Comparison of ENCODE assay signal across 27 cellular contexts in the genomic region with DNA sequence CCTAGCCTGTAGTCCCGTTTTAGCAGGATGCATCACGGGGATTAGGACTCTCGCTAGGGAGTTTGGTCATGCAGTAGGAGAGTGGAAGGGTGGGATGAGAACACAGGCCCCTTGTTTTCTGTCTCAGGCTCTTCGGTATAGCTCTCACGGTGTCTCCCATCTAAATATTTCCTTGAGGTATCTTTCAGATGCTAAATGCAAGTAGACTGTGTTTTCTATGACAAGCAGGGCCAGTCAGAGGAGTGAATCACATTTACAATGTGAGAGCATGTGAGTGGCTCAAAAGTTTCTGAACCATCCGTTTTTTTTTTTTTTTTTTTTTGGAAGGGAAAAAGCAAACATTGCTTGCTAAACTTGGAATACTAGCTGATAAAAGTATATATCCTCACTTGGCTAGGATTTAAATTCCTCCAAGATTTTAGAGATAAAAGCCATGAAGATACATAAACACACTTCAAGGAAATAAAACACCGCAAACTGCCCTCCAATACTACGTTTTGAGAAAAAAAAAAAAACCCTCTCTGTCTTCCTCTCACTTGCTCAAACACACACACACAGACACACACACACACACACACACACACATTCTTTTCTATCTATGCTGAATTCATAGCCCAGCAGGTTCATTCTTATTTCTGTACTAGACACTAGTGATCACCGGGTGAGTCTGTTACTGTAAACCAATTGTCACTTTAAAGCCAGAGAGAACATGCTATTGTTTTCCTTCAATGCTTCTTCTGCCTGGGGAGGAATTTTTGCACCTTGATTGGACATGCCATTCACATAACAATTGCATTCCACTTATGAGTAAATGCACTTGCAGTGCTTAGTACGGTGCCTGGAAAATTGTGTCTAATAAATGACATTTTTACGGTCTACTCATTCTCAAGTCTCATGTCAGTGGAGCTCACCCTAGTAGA.
DNase-seq lines count a peak whose midpoint lies in the region; ATAC-seq and TF ChIP-seq lines count a peak whose summit lies in the region.
"Had no signal": no experiment of that assay in that cellular context is flagged by ENCODE, and none has a peak within 500 bp of the region (broad histone marks: within the 10 kb centered on the region; RNA-seq: fewer than 3 reads in every experiment).

No MANE protein-coding gene starts in this region.

- DNase-seq in LNCaP clone FGC (ENCODE audit: low read depth) = peak; percentile 55
- DNase-seq in medulla oblongata (ENCODE audit: extremely low spot score) = peak; percentile 30
- no peak for DNase-seq in type B pancreatic cell (ENCODE audit: extremely low spot score, unreplicated experiment)
- no peak for DNase-seq in NCI-H2029 (lab: John Stamatoyannopoulos, UW)
- DNase-seq: activated CD4-positive, alpha-beta T cell treated with anti-CD3 and anti-CD28 coated beads for 36 hours; activated CD8-positive, alpha-beta memory T cell treated with anti-CD3 and anti-CD28 coated beads, Interleukin-2, amount 50 U/mL, for 48 hours; activated CD8-positive, alpha-beta T cell treated with anti-CD3 and anti-CD28 coated beads for 36 hours; amniotic stem cell; C1 segment of cervical spinal cord; Calu3; DMS79 treated with DMSO at 0.1 percent for 48 hours; left ventricle myocardium superior; midbrain; naive B cell; NCI-H1092; NCI-H187 treated with DMSO at 0.1 percent for 48 hours; psoas muscle; SIG-M5; stimulated activated CD4-positive, alpha-beta T cell treated with anti-CD3 and anti-CD28 coated beads, Interleukin-15, amount 100 ng/mL, for 24 hours; stimulated activated CD4-positive, alpha-beta T cell treated with anti-CD3 and anti-CD28 coated beads, Interleukin-4, amount 100 ng/mL, for 4 hours had no signal

- peak overlapping the region in 3 of 5 experiments; percentile 26 to 60 (median 36) for H3K27ac Mint-ChIP-seq in brain
- peak overlapping the region; percentile 56 for H3K27ac Mint-ChIP-seq in type B pancreatic cell
- H3K27ac Mint-ChIP-seq: activated CD4-positive, alpha-beta T cell treated with anti-CD3 and anti-CD28 coated beads for 36 hours; activated CD8-positive, alpha-beta T cell treated with anti-CD3 and anti-CD28 coated beads for 36 hours; activated naive CD4-positive, alpha-beta T cell treated with anti-CD3 and anti-CD28 coated beads, Interleukin-2, amount 50 U/mL, for 24 hours; T-helper 2 cell treated with Interferon-gamma antibody and Interleukin-4, amounts not matched to agents 5 μg/mL and 100 μg/mL, for 36 hours had no signal

- H3K4me1 Mint-ChIP-seq in brain (peaks cover 16% of the 10 kb centered on the region), type B pancreatic cell (ENCODE audit: unreplicated experiment) (no peaks in the 10 kb centered on the region)
- H3K4me1 Mint-ChIP-seq: activated CD4-positive, alpha-beta T cell treated with anti-CD3 and anti-CD28 coated beads for 36 hours; activated naive CD4-positive, alpha-beta T cell treated with anti-CD3 and anti-CD28 coated beads, Interleukin-2, amount 50 U/mL, for 24 hours; naive B cell had no signal

- H3K4me3 ChIP-seq in LNCaP clone FGC (ENCODE audit: low read depth, low read length) = no peak overlapping the region
- H3K4me3 ChIP-seq: psoas muscle, tibial nerve had no signal

- no peak for TF ChIP-seq CTCF in LNCaP clone FGC (IDR thresholded peaks at IDR 0.05; ENCODE audit: control insufficient read depth, extremely low read depth, insufficient read depth)
- no peak for TF ChIP-seq CTCF in brain (conservative IDR thresholded peaks at IDR 0.05)
- no peak for TF ChIP-seq CTCF in type B pancreatic cell (conservative IDR thresholded peaks at IDR 0.05)

- H3K27me3 Mint-ChIP-seq in brain (no peaks in the 10 kb centered on the region), type B pancreatic cell (no peaks in the 10 kb centered on the region)
- H3K27me3 Mint-ChIP-seq: activated CD4-positive, alpha-beta T cell treated with anti-CD3 and anti-CD28 coated beads for 36 hours; activated CD8-positive, alpha-beta T cell treated with anti-CD3 and anti-CD28 coated beads for 36 hours; activated naive CD4-positive, alpha-beta T cell treated with anti-CD3 and anti-CD28 coated beads, Interleukin-2, amount 50 U/mL, for 24 hours had no signal

- peaks cover 8% of the 10 kb centered on the region for H3K36me3 Mint-ChIP-seq in brain
- H3K36me3 Mint-ChIP-seq in type B pancreatic cell = no peaks in the 10 kb centered on the region
- H3K36me3 Mint-ChIP-seq: activated naive CD4-positive, alpha-beta T cell treated with anti-CD3 and anti-CD28 coated beads, Interleukin-2, amount 50 U/mL, for 24 hours; naive B cell had no signal

- H3K4me3 Mint-ChIP-seq in brain = no peak overlapping the region
- H3K4me3 Mint-ChIP-seq in type B pancreatic cell = no peak overlapping the region
- H3K4me3 Mint-ChIP-seq: activated CD4-positive, alpha-beta T cell treated with anti-CD3 and anti-CD28 coated beads for 36 hours; activated CD8-positive, alpha-beta T cell treated with anti-CD3 and anti-CD28 coated beads for 36 hours; activated naive CD4-positive, alpha-beta T cell treated with anti-CD3 and anti-CD28 coated beads, Interleukin-2, amount 50 U/mL, for 24 hours; naive B cell; T-helper 2 cell treated with Interferon-gamma antibody and Interleukin-4, amounts not matched to agents 5 μg/mL and 100 μg/mL, for 36 hours had no signal

- ATAC-seq in GM19351 (IDR thresholded peaks at IDR 0.05; ENCODE audit: unreplicated experiment) = no peak
- ATAC-seq in GM21825 (IDR thresholded peaks at IDR 0.05; ENCODE audit: unreplicated experiment) = no peak
- ATAC-seq: activated CD4-positive, alpha-beta T cell treated with anti-CD3 and anti-CD28 coated beads for 36 hours; activated CD8-positive, alpha-beta T cell treated with anti-CD3 and anti-CD28 coated beads for 36 hours; left ventricle myocardium superior; Panc1; psoas muscle had no signal

- peaks cover 4 to 19% (median 8%) of the 10 kb centered on the region in 5 experiments for H3K9me3 Mint-ChIP-seq in brain
- H3K9me3 Mint-ChIP-seq in type B pancreatic cell = no peaks in the 10 kb centered on the region
- H3K9me3 Mint-ChIP-seq: T-helper 2 cell treated with Interferon-gamma antibody and Interleukin-4, amounts not matched to agents 5 μg/mL and 100 μg/mL, for 36 hours had no signal

Comparison
In these comparisons a context has a peak if more than half of its experiments do, and no peak if none do; other contexts are left out.
1. DNase-seq: peak in LNCaP clone FGC (single experiment) and medulla oblongata (single experiment); none in type B pancreatic cell (single experiment) and NCI-H2029 (single experiment).